20 cellular contexts compared by ENCODE assay signal in genomic region chr10:117745301-117745700, GRCh38.
DNase-seq lines count a peak whose midpoint lies in the region; ATAC-seq and TF ChIP-seq lines count a peak whose summit lies in the region.
"Had no signal": no experiment of that assay in that cellular context is flagged by ENCODE, and none has a peak within 500 bp of the region (broad histone marks: within the 10 kb centered on the region; RNA-seq: fewer than 3 reads in every experiment).

No MANE protein-coding gene starts in this region.

- H3K18ac ChIP-seq in H9 (ENCODE audit: insufficient read length, low read depth, low read length), result no peak overlapping the region

- WGBS in H9 (ENCODE audit: extremely low coverage, insufficient read length, low lambda C conversion rate), result no CpG with 5 or more reads among the region's 2 CpGs

- no peak overlapping the region for H3K14ac ChIP-seq in H9 (ENCODE audit: insufficient read depth, low read length)

- H3K9me3 ChIP-seq in H9 (ENCODE audit: control insufficient read depth, low read depth, low read length) (no peaks in the 10 kb centered on the region), lower lobe of right lung (no peaks in the 10 kb centered on the region)
- H3K9me3 ChIP-seq: A549; BE2C; BLaER1 treated with 17β-estradiol and CSF1 and Interleukin-3, amounts not matched to agents 10 nM and 100 nM had no signal

- ATAC-seq in lower lobe of right lung, result no peak
- ATAC-seq: A549 had no signal

- H3K9ac ChIP-seq in H9 (ENCODE audit: extremely low read depth, insufficient read length, low read length), result no peak overlapping the region
- H3K9ac ChIP-seq: BLaER1 treated with 17β-estradiol and CSF1 and Interleukin-3, amounts not matched to agents 10 nM and 100 nM had no signal

- no peaks in the 10 kb centered on the region for H3K36me3 ChIP-seq in lower lobe of right lung
- H3K36me3 ChIP-seq: BE2C; BLaER1 treated with 17β-estradiol and CSF1 and Interleukin-3, amounts not matched to agents 10 nM and 100 nM had no signal

- H3T11ph ChIP-seq in H9 (ENCODE audit: low read length), result no peak overlapping the region

- H4K20me1 ChIP-seq in H9 (ENCODE audit: control insufficient read depth, insufficient read depth, insufficient read length), result no peaks in the 10 kb centered on the region
- H4K20me1 ChIP-seq: BLaER1 treated with 17β-estradiol and CSF1 and Interleukin-3, amounts not matched to agents 10 nM and 100 nM had no signal

- H3K27ac Mint-ChIP-seq in H9 (no peak overlapping the region), osteocyte (ENCODE audit: unreplicated experiment) (no peak overlapping the region)
- H3K27ac Mint-ChIP-seq: CD14-positive monocyte; CD4-positive, alpha-beta T cell; CD8-positive, alpha-beta memory T cell had no signal

- no peak overlapping the region for H2BK120ac ChIP-seq in H9 (ENCODE audit: low read depth, low read length, poor library complexity, severe bottlenecking)

- intact Hi-C loops in lower lobe of right lung (cut with DNase I), result no loop called here

- H3K27me3 Mint-ChIP-seq in H9 (ENCODE audit: low read depth) (peaks cover 7% of the 10 kb centered on the region), osteocyte (ENCODE audit: unreplicated experiment) (no peaks in the 10 kb centered on the region)

- TF ChIP-seq CTCF in H9 (conservative IDR thresholded peaks at IDR 0.05) (no peak), osteocyte (IDR thresholded peaks at IDR 0.05) (no peak), lower lobe of right lung (IDR thresholded peaks at IDR 0.05) (no peak)

- no peaks in the 10 kb centered on the region for H3K79me1 ChIP-seq in H9 (ENCODE audit: insufficient read depth, low read depth, low read length, poor library complexity, severe bottlenecking)

- no peak overlapping the region for H4K5ac ChIP-seq in H9 (ENCODE audit: insufficient read length, low read depth, low read length)

- H2BK12ac ChIP-seq in H9 (ENCODE audit: insufficient read length, low read depth, low read length), result no peak overlapping the region

- H3K4me1 Mint-ChIP-seq in H9 (peaks cover 2 to 6% of the 10 kb centered on the region in 2 experiments; a peak in 1 of 4 replicates), osteocyte (ENCODE audit: unreplicated experiment) (no peaks in the 10 kb centered on the region)
- H3K4me1 Mint-ChIP-seq: CD14-positive monocyte; CD8-positive, alpha-beta memory T cell had no signal

- no peak overlapping the region for H4K91ac ChIP-seq in H9 (ENCODE audit: insufficient read length, low read depth, low read length)

- no peak overlapping the region for H3K56ac ChIP-seq in H9 (ENCODE audit: insufficient read length, low read depth, low read length)

- H3K27me3 ChIP-seq in H9 (ENCODE audit: insufficient read depth, low read length) (no peaks in the 10 kb centered on the region), lower lobe of right lung (ENCODE audit: low read depth) (peaks cover 6% of the 10 kb centered on the region)
- H3K27me3 ChIP-seq: BE2C; BLaER1 treated with 17β-estradiol and CSF1 and Interleukin-3, amounts not matched to agents 10 nM and 100 nM had no signal

- H3K4me2 ChIP-seq in H9 (ENCODE audit: insufficient read depth, insufficient read length, low read length), result no peak overlapping the region
- H3K4me2 ChIP-seq: A549; BLaER1 treated with 17β-estradiol and CSF1 and Interleukin-3, amounts not matched to agents 10 nM and 100 nM had no signal

- H3K4me3 ChIP-seq in lower lobe of right lung, result no peak overlapping the region
- H3K4me3 ChIP-seq: A549; BLaER1 treated with 17β-estradiol and CSF1 and Interleukin-3, amounts not matched to agents 10 nM and 100 nM had no signal

- H3K23me2 ChIP-seq in H9 (ENCODE audit: insufficient read length, low read depth, low read length, poor library complexity, severe bottlenecking), result no peaks in the 10 kb centered on the region

- DNase-seq in H9, result peak; percentile 1
- peak; percentile 17 for DNase-seq in ecto neural progenitor cell (ENCODE audit: low spot score)
- peak; percentile 34 for DNase-seq in osteocyte (ENCODE audit: extremely low spot score, unreplicated experiment)
- no peak for DNase-seq in lower lobe of right lung
- DNase-seq in HuH-7 (ENCODE audit: low spot score), result no peak
- no peak for DNase-seq in HK-2 (ENCODE audit: unreplicated experiment)
- DNase-seq: 8988T; ACHN; AML-193; BE2C; CD4-positive, alpha-beta T cell; CD8-positive, alpha-beta memory T cell; DMS 273 treated with DMSO at 0.1 percent for 48 hours; DMS79 treated with DMSO at 0.1 percent for 48 hours; GF-D8; GOT3; HCEC 1CT had no signal

- no peak overlapping the region for H2BK5ac ChIP-seq in H9 (ENCODE audit: insufficient read length, low read length)

- no peak overlapping the region for H2AFZ ChIP-seq in H9 (ENCODE audit: low read length)

- no peaks in the 10 kb centered on the region for H3K36me3 Mint-ChIP-seq in H9 (ENCODE audit: insufficient read depth in 1 of 3, low read depth in 3 of 3)
- H3K36me3 Mint-ChIP-seq in osteocyte (ENCODE audit: unreplicated experiment), result no peaks in the 10 kb centered on the region
- H3K36me3 Mint-ChIP-seq: CD14-positive monocyte; CD8-positive, alpha-beta memory T cell had no signal

- H3K4me1 ChIP-seq in H9 (ENCODE audit: insufficient read depth, low read length), result no peaks in the 10 kb centered on the region
- no peaks in the 10 kb centered on the region for H3K4me1 ChIP-seq in lower lobe of right lung
- H3K4me1 ChIP-seq: A549; BE2C; BLaER1 treated with 17β-estradiol and CSF1 and Interleukin-3, amounts not matched to agents 10 nM and 100 nM had no signal

- no peaks in the 10 kb centered on the region for H3K79me2 ChIP-seq in H9 (ENCODE audit: insufficient read depth, low read length)

- H3K23ac ChIP-seq in H9 (ENCODE audit: insufficient read length, low read depth, low read length), result no peak overlapping the region

- H3K4me3 Mint-ChIP-seq in H9, result no peak overlapping the region
- no peak overlapping the region for H3K4me3 Mint-ChIP-seq in osteocyte (ENCODE audit: unreplicated experiment)
- H3K4me3 Mint-ChIP-seq: CD14-positive monocyte; CD4-positive, alpha-beta T cell; CD8-positive, alpha-beta memory T cell had no signal

- no peak overlapping the region for H3K27ac ChIP-seq in H9 (ENCODE audit: insufficient read length, low read depth, low read length)
- H3K27ac ChIP-seq in lower lobe of right lung, result no peak overlapping the region
- H3K27ac ChIP-seq: A549; BLaER1 treated with 17β-estradiol and CSF1 and Interleukin-3, amounts not matched to agents 10 nM and 100 nM had no signal

- no peaks in the 10 kb centered on the region for H3K9me3 Mint-ChIP-seq in H9
- H3K9me3 Mint-ChIP-seq in osteocyte (ENCODE audit: unreplicated experiment), result no peaks in the 10 kb centered on the region
- H3K9me3 Mint-ChIP-seq: CD4-positive, alpha-beta T cell had no signal

- no peak overlapping the region for H2BK20ac ChIP-seq in H9 (ENCODE audit: low read depth, low read length, poor library complexity, severe bottlenecking)

- H4K8ac ChIP-seq in H9 (replicated peaks; ENCODE audit: insufficient read length, low read depth, low read length), result no peak overlapping the region

- no peak overlapping the region for H3K4ac ChIP-seq in H9 (ENCODE audit: low read depth, low read length)

- no peak overlapping the region for H2BK15ac ChIP-seq in H9 (ENCODE audit: low read depth, low read length)

- H2AK5ac ChIP-seq in H9 (ENCODE audit: insufficient read length, low read length), result no peak overlapping the region

Comparison
In these comparisons a context has a peak if more than half of its experiments do, and no peak if none do; other contexts are left out.
1. DNase-seq: peak in H9 (single experiment), ecto neural progenitor cell (single experiment) and osteocyte (single experiment); none in lower lobe of right lung (single experiment), HuH-7 (single experiment) and HK-2 (single experiment).